1 cellular context compared by ENCODE assay signal in genomic region chr9:37592108-37592951, GRCh38.
TF ChIP-seq lines count a peak whose summit lies in the region.

Gene TOMM5 (minus strand): TSS chr9:37592597. CDS start chr9:37592532, 65 bp downstream.

TF ChIP-seq in H1, 55 proteins besides CTCF, POLR2A, EP300 and RAD21 (continued from another document):
- TF ChIP-seq TEAD4 (IDR thresholded peaks at IDR 0.05; ENCODE audit: low read depth, low read length) (no peak), E2F6 (IDR thresholded peaks at IDR 0.05) (peak; percentile 100), SRF (IDR thresholded peaks at IDR 0.05; ENCODE audit: low read depth, low read length) (no peak), RBBP5 (IDR thresholded peaks at IDR 0.05; ENCODE audit: borderline replicate concordance, low read depth, low read length) (no peak), KDM4A (IDR thresholded peaks at IDR 0.05; ENCODE audit: low read depth, low read length, severe bottlenecking) (peak; percentile 92), SIX5 (IDR thresholded peaks at IDR 0.05; ENCODE audit: low read depth, low read length) (no peak), GABPA (IDR thresholded peaks at IDR 0.05; ENCODE audit: borderline replicate concordance, insufficient read depth, low read length) (peak; percentile 93), SIN3A (conservative IDR thresholded peaks at IDR 0.05 in 1 of 2, IDR thresholded peaks at IDR 0.05 in 1 of 2; ENCODE audit: low read depth in 1 of 2, low read length in 2 of 2) (peak in 1 of 2 experiments; percentile 76; a peak in 2 of 4 replicates), MAX (IDR thresholded peaks at IDR 0.05) (peak; percentile 97), TBP (IDR thresholded peaks at IDR 0.05; ENCODE audit: low read depth, low read length) (peak; percentile 72), RFX5 (IDR thresholded peaks at IDR 0.05; ENCODE audit: borderline replicate concordance, low read depth, low read length) (no peak), POLR2AphosphoS5 (IDR thresholded peaks at IDR 0.05; ENCODE audit: low read depth, low read length) (peak; percentile 91), PHF8 (conservative IDR thresholded peaks at IDR 0.05; ENCODE audit: low read depth, low read length) (peak; percentile 92), CHD2 (IDR thresholded peaks at IDR 0.05; ENCODE audit: low read length) (peak; percentile 44; the same call in 1 of the 2 replicates), TAF1 (IDR thresholded peaks at IDR 0.05; ENCODE audit: low read depth, low read length) (peak; percentile 82), CREB1 (IDR thresholded peaks at IDR 0.05) (peak; percentile 47; the same call in 1 of the 2 replicates), ASH2L (IDR thresholded peaks at IDR 0.05; ENCODE audit: low read length) (peak; percentile 62), HDAC2 (IDR thresholded peaks at IDR 0.05; ENCODE audit: borderline replicate concordance in 1 of 2, low read depth in 2 of 2, low read length in 2 of 2) (peak; percentile 76 to 79; a peak in 2 of 4 replicates), CEBPB (IDR thresholded peaks at IDR 0.05; ENCODE audit: low read depth, low read length) (peak; percentile 71; the same call in 1 of the 2 replicates), YY1 (IDR thresholded peaks at IDR 0.05; ENCODE audit: low read depth, low read length) (no peak)
